In the genomic region with DNA sequence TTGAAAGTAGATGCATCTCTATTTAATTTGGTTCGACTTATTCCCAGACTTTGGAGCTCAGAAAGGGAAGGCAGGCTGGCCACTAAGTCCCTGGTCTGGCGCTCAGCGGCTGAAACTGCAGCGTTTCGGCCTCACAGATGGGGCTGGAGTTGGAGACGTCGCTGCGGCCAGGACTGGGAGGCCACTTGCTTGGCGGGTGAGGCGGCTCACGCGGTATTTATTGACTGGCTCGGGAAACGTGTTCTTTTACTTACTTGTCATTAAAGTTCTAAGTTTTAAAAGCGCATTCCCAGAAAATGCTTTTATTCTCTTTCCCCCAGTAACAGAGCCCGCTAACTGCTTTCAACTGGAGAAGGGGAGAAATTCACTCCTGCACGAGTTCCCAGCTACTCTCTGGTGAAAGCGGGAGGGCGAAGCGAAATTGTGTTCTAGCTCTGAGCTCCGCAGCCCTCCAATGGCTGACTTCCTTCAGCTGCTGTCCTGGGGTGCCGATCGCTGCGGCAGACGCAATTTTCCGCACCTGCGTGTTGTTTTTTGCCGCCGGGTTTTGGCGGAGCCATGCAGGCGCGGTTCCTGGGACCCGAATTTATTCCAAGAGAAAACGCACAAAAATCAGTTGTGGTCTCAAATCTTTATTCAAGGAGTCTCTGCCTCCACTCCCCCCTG, we compare ENCODE assay signal across 15 cellular contexts. TPM values are rescaled to one million over a fixed set of nuclear protein-coding genes. Genes with fewer than 3 reads are reported as not detected.
DNase-seq lines count a peak whose midpoint lies in the region; TF ChIP-seq lines count a peak whose summit lies in the region.
"Had no signal": no experiment of that assay in that cellular context is flagged by ENCODE, and none has a peak within 500 bp of the region (broad histone marks: within the 10 kb centered on the region; RNA-seq: fewer than 3 reads in every experiment).

No MANE protein-coding gene starts in this region.

- no peak for TF ChIP-seq EP300 in stomach (IDR thresholded peaks at IDR 0.05)

- DNase-seq in NCI-H82 (lab: John Stamatoyannopoulos, UW) = peak; percentile 47
- DNase-seq in NCI-H82 treated with DMSO at 0.1 percent for 48 hours (lab: John Stamatoyannopoulos, UW; ENCODE audit: unreplicated experiment) = no peak
- DNase-seq in astrocyte of the cerebellum (ENCODE audit: low read depth) = no peak
- DNase-seq in substantia nigra (lab: John Stamatoyannopoulos, UW) = no peak
- no peak for DNase-seq in GM19240 (ENCODE audit: insufficient read length, low spot score)
- DNase-seq in stomach = no peak
- DNase-seq in effector CD8-positive, alpha-beta T cell (lab: John Stamatoyannopoulos, UW) = no peak
- DNase-seq: activated CD4-positive, alpha-beta T cell treated with anti-CD3 and anti-CD28 coated beads for 48 hours; erythroblast; testis had no signal

- TF ChIP-seq POLR2A in stomach (IDR thresholded peaks at IDR 0.05) = no peak

- in situ Hi-C loops in astrocyte of the cerebellum (cut with HindIII; ENCODE audit: low sequenced_read_pairs) = loop anchor here (10.0 kb wide), 1 partner anchor 662 kb away; no protein-coding TSS in a partner anchor

- H3K27ac ChIP-seq in substantia nigra (ENCODE audit: low read depth, low read length, poor library complexity, severe bottlenecking) (peak overlapping the region; percentile 20), stomach (no peak overlapping the region)
- H3K27ac ChIP-seq: pancreas, testis had no signal

- TF ChIP-seq CTCF in astrocyte of the cerebellum (IDR thresholded peaks at IDR 0.05; ENCODE audit: low read depth, low read length, missing control alignments) (no peak), stomach (IDR thresholded peaks at IDR 0.05) (no peak)

- H3K4me1 ChIP-seq in stomach = peaks cover 0 to 43% (median 19%) of the 10 kb centered on the region in 4 donors

- intact Hi-C loops in stomach (cut with DNase I; ENCODE audit: low total_unique reads) = no loop called here

- H3K9me3 ChIP-seq in iPS-18c (ENCODE audit: control insufficient read depth, insufficient read depth, low read length) = peaks cover 2% of the 10 kb centered on the region
- peaks cover 0 to 41% (median 2%) of the 10 kb centered on the region in 4 donors for H3K9me3 ChIP-seq in stomach
- H3K9me3 ChIP-seq: pancreas, testis had no signal

- WGBS in stomach, 5 donors = 9 to 10% (median 9%) methylated on average over 34 of the region's 34 CpGs

- H3K4me3 ChIP-seq in astrocyte of the cerebellum (ENCODE audit: low read depth, low read length) (peak overlapping the region; percentile 46), iPS-18c (ENCODE audit: insufficient read depth, low read depth, low read length) (peak overlapping the region; percentile 26; the same call in 1 of the 2 replicates), stomach (no peak overlapping the region)
- H3K4me3 ChIP-seq: lung, pancreas, testis had no signal

- H3K36me3 ChIP-seq in stomach = no peaks in the 10 kb centered on the region
- H3K36me3 ChIP-seq: pancreas had no signal

- H3K27me3 ChIP-seq in stomach = peaks cover 34 to 99% (median 74%) of the 10 kb centered on the region in 3 donors

RNA-seq across cellular contexts. Expression of gene ZIC1, which starts 13.9 kb away (rescaled TPM):
- total RNA-seq in stomach = not detected
- polyA plus RNA-seq in stomach = under 1 TPM in 1 of 3 donors, not detected in 2; 0.76 TPM
- total RNA-seq: activated T-helper 1 cell treated with anti-CD3 and anti-CD28 coated beads, Interleukin-12 subunit alpha, Interleukin-12 subunit beta, Interleukin-2, Interleukin-4 antibody, amounts not matched to agents 30 ng/mL and 10 ng/mL and 1 ng/mL, durations not matched to agents 14 hours and 24 hours and 36 hours; lung; pancreas; T-helper 1 cell treated with Interleukin-12 subunit alpha and Interleukin-12 subunit beta and Interleukin-4 antibody, amounts not matched to agents 30 ng/mL and 1 ng/mL, for 36 hours had no signal
- polyA plus RNA-seq: pancreas had no signal

RNA-seq across cellular contexts. Expression of gene ZIC4, which starts 16.7 kb away (rescaled TPM):
- not detected for total RNA-seq in stomach
- not detected for polyA plus RNA-seq in stomach
- total RNA-seq: activated T-helper 1 cell treated with anti-CD3 and anti-CD28 coated beads, Interleukin-12 subunit alpha, Interleukin-12 subunit beta, Interleukin-2, Interleukin-4 antibody, amounts not matched to agents 30 ng/mL and 10 ng/mL and 1 ng/mL, durations not matched to agents 14 hours and 24 hours and 36 hours; lung; pancreas; T-helper 1 cell treated with Interleukin-12 subunit alpha and Interleukin-12 subunit beta and Interleukin-4 antibody, amounts not matched to agents 30 ng/mL and 1 ng/mL, for 36 hours had no signal
- polyA plus RNA-seq: lung, pancreas had no signal

Comparison
In these comparisons a context has a peak if more than half of its experiments do, and no peak if none do; other contexts are left out.
1. H3K4me3 ChIP-seq: peak in astrocyte of the cerebellum (single experiment) and iPS-18c (single experiment); none in stomach (0 of 4).